In genomic region chr17:79806863-79807720, GRCh38 we compare ENCODE assay signal across 1 cellular context.
TF ChIP-seq lines count a peak whose summit lies in the region.

No MANE protein-coding gene starts in this region.

TF ChIP-seq in H1, 55 proteins besides CTCF, POLR2A, EP300 and RAD21:
- no peak for TF ChIP-seq MAFK (IDR thresholded peaks at IDR 0.05; ENCODE audit: low read depth, low read length)
- TF ChIP-seq SIN3A (conservative IDR thresholded peaks at IDR 0.05 in 1 of 2, IDR thresholded peaks at IDR 0.05 in 1 of 2; ENCODE audit: low read depth in 1 of 2, low read length in 2 of 2): no peak
- no peak for TF ChIP-seq TAF1 (IDR thresholded peaks at IDR 0.05; ENCODE audit: low read depth, low read length)
- TF ChIP-seq BACH1 (IDR thresholded peaks at IDR 0.05; ENCODE audit: low read length): no peak
- TF ChIP-seq PHF8 (conservative IDR thresholded peaks at IDR 0.05; ENCODE audit: low read depth, low read length): no peak
- no peak for TF ChIP-seq ASH2L (IDR thresholded peaks at IDR 0.05; ENCODE audit: low read length)
- TF ChIP-seq USF2 (IDR thresholded peaks at IDR 0.05; ENCODE audit: low read length): no peak
- TF ChIP-seq GABPA (IDR thresholded peaks at IDR 0.05; ENCODE audit: borderline replicate concordance, insufficient read depth, low read length): no peak
- no peak for TF ChIP-seq RNF2 (IDR thresholded peaks at IDR 0.05; ENCODE audit: borderline replicate concordance, low read depth, low read length, missing control alignments, poor library complexity, severe bottlenecking)
- no peak for TF ChIP-seq SUZ12 (IDR thresholded peaks at IDR 0.05; ENCODE audit: low read length)
TF ChIP-seq in H1: peak in this region for 0.
